ENCODE assay signal across 8 cellular contexts in genomic region chr2:24492283-24493272, GRCh38. TPM values are rescaled to one million over a fixed set of nuclear protein-coding genes. Genes with fewer than 3 reads are reported as not detected.
DNase-seq lines count a peak whose midpoint lies in the region; ATAC-seq and TF ChIP-seq lines count a peak whose summit lies in the region.

No MANE protein-coding gene starts in this region.

- intact Hi-C loops in activated CD4-positive, alpha-beta memory T cell treated with anti-CD3 and anti-CD28 coated beads for 36 hours (cut with micrococcal nuclease): loop anchor here (2.0 to 5.0 kb wide), 4 partner anchors 16 to 480 kb away; partner anchors contain the start of genes CENPO, DNAJC27 and PTRHD1
- intact Hi-C loops in ovary (cut with DNase I): no loop called here

- peak overlapping the region; percentile 69 for H3K4me3 Mint-ChIP-seq in activated CD4-positive, alpha-beta memory T cell treated with anti-CD3 and anti-CD28 coated beads for 36 hours

- H3K27ac Mint-ChIP-seq in activated CD4-positive, alpha-beta memory T cell treated with anti-CD3 and anti-CD28 coated beads for 36 hours: peak overlapping the region; percentile 59

- no peaks in the 10 kb centered on the region for H3K36me3 ChIP-seq in HAP-1 (replicated peaks)
- no peaks in the 10 kb centered on the region for H3K36me3 ChIP-seq in ovary

- in situ Hi-C loops in HAP-1 (cut with MboI; ENCODE audit: low sequenced_read_pairs): no loop called here

- peak overlapping the region; percentile 72 to 92 for H3K27ac ChIP-seq in ovary

- no peaks in the 10 kb centered on the region for H3K36me3 Mint-ChIP-seq in activated CD4-positive, alpha-beta memory T cell treated with anti-CD3 and anti-CD28 coated beads for 36 hours

- H3K4me3 ChIP-seq in HAP-1: peak overlapping the region; percentile 65
- peak overlapping the region; percentile 95 for H3K4me3 ChIP-seq in ovary

- POLR2A ChIA-PET in activated CD4-positive, alpha-beta memory T cell treated with anti-CD3 and anti-CD28 coated beads for 36 hours (lab: Charles Lee): interaction anchor here (0.5 to 2.1 kb wide), 4 partner anchors 20 to 300 kb away, joined by 3 to 10 read pairs (median 5); partner anchors contain the start of genes CENPO and PTRHD1

- peak; percentile 7 to 35 for DNase-seq in AML-193 (lab: John Stamatoyannopoulos, UW)
- peak in 1 of 2 experiments; percentile 13 for DNase-seq in HAP-1 (ENCODE audit: low spot score in 2 of 2)
- DNase-seq in activated CD4-positive, alpha-beta memory T cell treated with anti-CD3 and anti-CD28 coated beads for 36 hours: peak; percentile 20
- DNase-seq in globus pallidus (ENCODE audit: low spot score): peak; percentile 58
- DNase-seq in ovary: no peak
- no peak for DNase-seq in NCI-H446 (lab: John Stamatoyannopoulos, UW)
- no peak for DNase-seq in GF-D8 (lab: John Stamatoyannopoulos, UW)

- H3K27me3 Mint-ChIP-seq in activated CD4-positive, alpha-beta memory T cell treated with anti-CD3 and anti-CD28 coated beads for 36 hours: no peaks in the 10 kb centered on the region

- H3K9me3 Mint-ChIP-seq in activated CD4-positive, alpha-beta memory T cell treated with anti-CD3 and anti-CD28 coated beads for 36 hours: no peaks in the 10 kb centered on the region

- no peaks in the 10 kb centered on the region for H3K9me3 ChIP-seq in HAP-1
- H3K9me3 ChIP-seq in ovary: no peaks in the 10 kb centered on the region

- no peaks in the 10 kb centered on the region for H3K27me3 ChIP-seq in HAP-1 (ENCODE audit: low read depth)
- no peaks in the 10 kb centered on the region for H3K27me3 ChIP-seq in ovary

- CTCF ChIA-PET in activated CD4-positive, alpha-beta memory T cell treated with anti-CD3 and anti-CD28 coated beads for 36 hours (lab: Charles Lee): interaction anchor here (0.9 kb wide), 1 partner anchor 71 kb away, joined by 3 read pairs; no protein-coding TSS in a partner anchor

- 3 to 6% (median 4%) methylated on average over 20 of the region's 20 CpGs for WGBS in ovary, 3 donors

- no peak for TF ChIP-seq CTCF in ovary (IDR thresholded peaks at IDR 0.05)

- TF ChIP-seq EP300 in ovary (IDR thresholded peaks at IDR 0.05): no peak

- no peak for ATAC-seq in GM18517 (IDR thresholded peaks at IDR 0.05; ENCODE audit: unreplicated experiment)

- peaks cover 55% of the 10 kb centered on the region for H3K4me1 Mint-ChIP-seq in activated CD4-positive, alpha-beta memory T cell treated with anti-CD3 and anti-CD28 coated beads for 36 hours (ENCODE audit: low read depth)

- TF ChIP-seq POLR2A in ovary (IDR thresholded peaks at IDR 0.05): no peak

- peaks cover 21% of the 10 kb centered on the region for H3K4me1 ChIP-seq in HAP-1
- H3K4me1 ChIP-seq in ovary (ENCODE audit: insufficient read depth): peaks cover 9% of the 10 kb centered on the region

RNA-seq across cellular contexts. Expression of gene NCOA1, which starts 1.5 kb away (rescaled TPM):
- 10 to 100 TPM; 21.3 to 24.0 TPM for total RNA-seq in activated CD4-positive, alpha-beta memory T cell treated with anti-CD3 and anti-CD28 coated beads for 36 hours
- total RNA-seq in ovary: 10 to 100 TPM; 39.3 to 69.0 (median 58.1) TPM
- polyA plus RNA-seq in ovary: 10 to 100 TPM; 20.2 to 49.0 TPM

Comparison
In these comparisons a context has a peak if more than half of its experiments do, and no peak if none do; other contexts are left out.
1. DNase-seq: peak in AML-193 (2 of 2), activated CD4-positive, alpha-beta memory T cell treated with anti-CD3 and anti-CD28 coated beads for 36 hours (single experiment) and globus pallidus (single experiment); none in ovary (0 of 5), NCI-H446 (0 of 2) and GF-D8 (single experiment).